ENCODE assay signal across 26 cellular contexts in the genomic region with DNA sequence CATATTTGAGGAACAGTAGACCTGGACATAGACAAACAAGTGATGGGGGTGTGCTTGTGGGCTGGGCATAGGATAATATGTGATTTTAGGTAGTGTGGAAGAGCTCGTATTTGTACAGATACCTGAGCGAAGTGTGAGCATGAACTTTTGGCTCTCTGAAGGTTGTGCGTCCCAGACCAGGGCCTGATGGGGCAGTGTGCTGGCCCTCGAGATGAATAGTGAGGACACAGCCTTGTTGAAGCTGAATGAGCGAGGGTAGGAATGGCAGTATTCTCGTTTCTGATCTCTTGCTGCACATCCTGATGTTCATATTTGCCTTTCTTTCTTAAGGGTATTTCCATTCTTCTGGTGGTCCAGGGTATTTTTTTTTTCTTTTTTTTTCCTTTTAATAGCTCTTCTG.
"Had no signal": no experiment of that assay in that cellular context is flagged by ENCODE, and none has a peak within 500 bp of the region (broad histone marks: within the 10 kb centered on the region; RNA-seq: fewer than 3 reads in every experiment).

No MANE protein-coding gene starts in this region.

- DNase-seq: activated CD4-positive, alpha-beta T cell treated with anti-CD3 and anti-CD28 coated beads for 48 hours; activated CD4-positive, alpha-beta T cell treated with anti-CD3 and anti-CD28 coated beads, Interleukin-2, amount 50 U/mL, for 4 hours; activated CD4-positive, CD25-positive, alpha-beta regulatory T cell treated with anti-CD3 and anti-CD28 coated beads, Interleukin-2, amount 50 U/mL, for 72 hours; activated CD8-positive, alpha-beta memory T cell treated with anti-CD3 and anti-CD28 coated beads, Interleukin-2, amount 10 ng/mL, durations not matched to agents 7 days and 5 days; activated effector memory CD4-positive, alpha-beta T cell treated with Interleukin-2 at 50 U/mL for 16 hours; activated naive CD4-positive, alpha-beta T cell; activated T-cell treated with anti-CD3 and anti-CD28 coated beads, Interleukin-2, amount 50 U/mL, for 24 hours; aorta; Kasumi-1; KBM-7; NCI-H1105 treated with DMSO at 0.1 percent for 48 hours; NCI-H146; NCI-H1930; NCI-H345; NCI-H510A; NCI-H526 treated with DMSO at 0.1 percent for 48 hours; NCI-H82; OCI-M1; RPMI8226; SK-N-SH; SW 1271 had no signal

- H3K9me3 ChIP-seq: SK-N-SH had no signal

- H3K4me3 Mint-ChIP-seq: activated CD8-positive, alpha-beta memory T cell treated with anti-CD3 and anti-CD28 coated beads, Interleukin-2, amount 10 ng/mL, durations not matched to agents 7 days and 5 days; activated naive CD4-positive, alpha-beta T cell treated with anti-CD3 and anti-CD28 coated beads, Interleukin-2, amount 50 U/mL, for 24 hours; activated T-cell treated with anti-CD3 and anti-CD28 coated beads, Interleukin-2, amount 50 U/mL, for 24 hours; activated T-helper 1 cell treated with anti-CD3 and anti-CD28 coated beads, Interleukin-12 subunit alpha, Interleukin-12 subunit beta, Interleukin-2, Interleukin-4 antibody, amounts not matched to agents 30 ng/mL and 10 ng/mL and 1 ng/mL, durations not matched to agents 14 hours and 24 hours and 36 hours; central memory CD8-positive, alpha-beta T cell had no signal

- H3K4me2 ChIP-seq: SK-N-SH had no signal

- H3K9me3 Mint-ChIP-seq: activated naive CD4-positive, alpha-beta T cell treated with anti-CD3 and anti-CD28 coated beads, Interleukin-2, amount 50 U/mL, for 24 hours; activated T-cell treated with anti-CD3 and anti-CD28 coated beads, Interleukin-2, amount 50 U/mL, for 24 hours; activated T-helper 1 cell treated with anti-CD3 and anti-CD28 coated beads, Interleukin-12 subunit alpha, Interleukin-12 subunit beta, Interleukin-2, Interleukin-4 antibody, amounts not matched to agents 30 ng/mL and 10 ng/mL and 1 ng/mL, durations not matched to agents 14 hours and 24 hours and 36 hours; central memory CD8-positive, alpha-beta T cell had no signal

- H3K9ac ChIP-seq: SK-N-SH had no signal

- ATAC-seq: activated CD8-positive, alpha-beta memory T cell treated with anti-CD3 and anti-CD28 coated beads, Interleukin-2, amount 10 ng/mL, durations not matched to agents 7 days and 5 days; Panc1; Right ventricle myocardium inferior had no signal

- H3K27ac Mint-ChIP-seq: activated CD8-positive, alpha-beta memory T cell treated with anti-CD3 and anti-CD28 coated beads, Interleukin-2, amount 10 ng/mL, durations not matched to agents 7 days and 5 days; activated naive CD4-positive, alpha-beta T cell treated with anti-CD3 and anti-CD28 coated beads, Interleukin-2, amount 50 U/mL, for 24 hours; activated T-cell treated with anti-CD3 and anti-CD28 coated beads, Interleukin-2, amount 50 U/mL, for 24 hours; activated T-helper 1 cell treated with anti-CD3 and anti-CD28 coated beads, Interleukin-12 subunit alpha, Interleukin-12 subunit beta, Interleukin-2, Interleukin-4 antibody, amounts not matched to agents 30 ng/mL and 10 ng/mL and 1 ng/mL, durations not matched to agents 14 hours and 24 hours and 36 hours had no signal

- H3K27me3 Mint-ChIP-seq: activated CD8-positive, alpha-beta memory T cell treated with anti-CD3 and anti-CD28 coated beads, Interleukin-2, amount 10 ng/mL, durations not matched to agents 7 days and 5 days; activated naive CD4-positive, alpha-beta T cell treated with anti-CD3 and anti-CD28 coated beads, Interleukin-2, amount 50 U/mL, for 24 hours; activated T-cell treated with anti-CD3 and anti-CD28 coated beads, Interleukin-2, amount 50 U/mL, for 24 hours; central memory CD8-positive, alpha-beta T cell had no signal
